Comparison of ENCODE assay signal across 19 cellular contexts in genomic region chr18:13260927-13261471, GRCh38. TPM values are rescaled to one million over a fixed set of nuclear protein-coding genes. Genes with fewer than 3 reads are reported as not detected.
DNase-seq lines count a peak whose midpoint lies in the region; ATAC-seq and TF ChIP-seq lines count a peak whose summit lies in the region.
"Had no signal": no experiment of that assay in that cellular context is flagged by ENCODE, and none has a peak within 500 bp of the region (broad histone marks: within the 10 kb centered on the region; RNA-seq: fewer than 3 reads in every experiment).

No MANE protein-coding gene starts in this region.

- no peak for TF ChIP-seq CTCF in suprapubic skin (IDR thresholded peaks at IDR 0.05)

- H3K4me1 ChIP-seq in suprapubic skin: peaks cover 43% of the 10 kb centered on the region
- H3K4me1 ChIP-seq: A549 had no signal

- DNase-seq in activated CD8-positive, alpha-beta memory T cell treated with anti-CD3 and anti-CD28 coated beads for 24 hours: peak; percentile 55
- DNase-seq in activated CD8-positive, alpha-beta memory T cell treated with anti-CD3 and anti-CD28 coated beads, Interleukin-2, amount 50 U/mL, for 4 hours: no peak
- no peak for DNase-seq in caudate nucleus (lab: John Stamatoyannopoulos, UW)
- no peak for DNase-seq in naive thymus-derived CD8-positive, alpha-beta T cell
- peak in 1 of 2 donors; percentile 69 for DNase-seq in suprapubic skin (ENCODE audit: low spot score in 2 of 2)
- no peak for DNase-seq in NK-92 (lab: John Stamatoyannopoulos, UW; ENCODE audit: unreplicated experiment)
- DNase-seq: activated CD4-positive, alpha-beta T cell treated with anti-CD3 and anti-CD28 coated beads for 48 hours; Karpas-422; mammary epithelial cell; NCI-H1436 treated with DMSO at 0.1 percent for 48 hours; NCI-H345; SHP77; stimulated activated CD4-positive, alpha-beta T cell treated with anti-CD3 and anti-CD28 coated beads, Interleukin-12 subunit alpha, Interleukin-12 subunit beta, amount 100 ng/mL, for 4 hours; stimulated activated naive CD8-positive, alpha-beta T cell treated with anti-CD3 and anti-CD28 coated beads, Interleukin-15, amount 100 ng/mL, for 72 hours had no signal

- no peaks in the 10 kb centered on the region for H3K36me3 ChIP-seq in suprapubic skin

- H3K4me3 ChIP-seq in suprapubic skin: peak overlapping the region; percentile 10
- H3K4me3 ChIP-seq: A549 had no signal

- no peaks in the 10 kb centered on the region for H3K9me3 Mint-ChIP-seq in naive thymus-derived CD8-positive, alpha-beta T cell
- H3K9me3 Mint-ChIP-seq: activated T-helper 2 cell treated with anti-CD3 and anti-CD28 coated beads, Interferon-gamma antibody, Interleukin-2, Interleukin-4, amounts not matched to agents 10 μg/mL and 5 μg/mL and 100 μg/mL, durations not matched to agents 14 hours and 24 hours and 36 hours; stimulated activated naive CD8-positive, alpha-beta T cell treated with anti-CD3 and anti-CD28 coated beads, Interleukin-15, amount 100 ng/mL, for 72 hours had no signal

- peaks cover 30 to 47% (median 37%) of the 10 kb centered on the region in 4 donors for H3K4me1 Mint-ChIP-seq in naive thymus-derived CD8-positive, alpha-beta T cell

- POLR2A ChIA-PET in naive thymus-derived CD8-positive, alpha-beta T cell (lab: Charles Lee): interaction anchor here (1.4 to 1.7 kb wide), 2 partner anchors 12 to 32 kb away, joined by 3 to 7 read pairs; no protein-coding TSS in a partner anchor

- peak in 1 of 2 donors; percentile 34 for ATAC-seq in naive thymus-derived CD8-positive, alpha-beta T cell
- ATAC-seq in HG03108 (IDR thresholded peaks at IDR 0.05; ENCODE audit: unreplicated experiment) (no peak), HG03196 (IDR thresholded peaks at IDR 0.05; ENCODE audit: unreplicated experiment) (no peak)
- ATAC-seq: A549; stimulated activated naive CD8-positive, alpha-beta T cell treated with anti-CD3 and anti-CD28 coated beads, Interleukin-15, amount 100 ng/mL, for 72 hours had no signal

- peak overlapping the region in 7 of 10 donors; percentile 26 to 79 (median 68) for H3K4me3 Mint-ChIP-seq in naive thymus-derived CD8-positive, alpha-beta T cell
- H3K4me3 Mint-ChIP-seq: brain had no signal

- H3K9me3 ChIP-seq in suprapubic skin: no peaks in the 10 kb centered on the region
- H3K9me3 ChIP-seq: A549 had no signal

- H3K27ac ChIP-seq in caudate nucleus (ENCODE audit: low read depth, low read length) (peak overlapping the region; percentile 67), suprapubic skin (peak overlapping the region; percentile 75)
- H3K27ac ChIP-seq: A549 had no signal

- no peaks in the 10 kb centered on the region for H3K27me3 ChIP-seq in suprapubic skin

- TF ChIP-seq POLR2A in suprapubic skin (IDR thresholded peaks at IDR 0.05): no peak

- peak overlapping the region in 9 of 10 donors; percentile 43 to 92 (median 68) for H3K27ac Mint-ChIP-seq in naive thymus-derived CD8-positive, alpha-beta T cell
- H3K27ac Mint-ChIP-seq: activated T-helper 2 cell treated with anti-CD3 and anti-CD28 coated beads, Interferon-gamma antibody, Interleukin-2, Interleukin-4, amounts not matched to agents 10 μg/mL and 5 μg/mL and 100 μg/mL, durations not matched to agents 14 hours and 24 hours and 36 hours; stimulated activated naive CD8-positive, alpha-beta T cell treated with anti-CD3 and anti-CD28 coated beads, Interleukin-15, amount 100 ng/mL, for 72 hours had no signal

- H3K36me3 Mint-ChIP-seq in naive thymus-derived CD8-positive, alpha-beta T cell: peaks cover 0 to 2% (median 0%) of the 10 kb centered on the region in 3 donors
- H3K36me3 Mint-ChIP-seq: brain had no signal

- peaks cover 0 to 2% (median 0%) of the 10 kb centered on the region in 5 donors for H3K27me3 Mint-ChIP-seq in naive thymus-derived CD8-positive, alpha-beta T cell
- H3K27me3 Mint-ChIP-seq: brain had no signal

- 64% methylated on average over 7 of the region's 7 CpGs for WGBS in suprapubic skin

- no peak for TF ChIP-seq EP300 in suprapubic skin (IDR thresholded peaks at IDR 0.05)

RNA-seq across cellular contexts. Expression of gene LDLRAD4, which starts 42.4 kb away (rescaled TPM):
- total RNA-seq in naive thymus-derived CD8-positive, alpha-beta T cell: 10 to 100 TPM; 52.9 to 56.8 TPM
- 10 to 100 TPM; 11.4 to 17.6 (median 11.4) TPM for polyA plus RNA-seq in naive thymus-derived CD8-positive, alpha-beta T cell
- 10 to 100 TPM; 10.1 to 31.6 (median 15.1) TPM for total RNA-seq in suprapubic skin
- polyA plus RNA-seq: mammary epithelial cell had no signal
